27 cellular contexts compared by ENCODE assay signal in genomic region chr6:135601857-135602256, GRCh38.
"Had no signal": no experiment of that assay in that cellular context is flagged by ENCODE, and none has a peak within 500 bp of the region (broad histone marks: within the 10 kb centered on the region; RNA-seq: fewer than 3 reads in every experiment).

No MANE protein-coding gene starts in this region.

- H3K27me3 ChIP-seq: stomach, suprapubic skin, testis, thyroid gland, tibial artery, transverse colon, upper lobe of left lung, upper lobe of right lung, uterus, vagina had no signal

- H3K9me3 ChIP-seq: suprapubic skin, testis, thoracic aorta, thyroid gland, tibial artery, transverse colon, upper lobe of left lung, upper lobe of right lung, uterus, vagina had no signal

- ATAC-seq: stimulated activated effector memory CD8-positive, alpha-beta T cell treated with anti-CD3 and anti-CD28 coated beads, Interleukin-12 subunit alpha, Interleukin-12 subunit beta, amount 100 ng/mL, for 72 hours; stimulated activated memory B cell treated with anti-CD40 and anti-IgM and Interleukin-4, amounts not matched to agents 10 μg/mL and 1 μg/mL and 100 μg/mL, for 72 hours; stimulated activated naive B cell treated with anti-CD40 and anti-IgM and Interleukin-4, amounts not matched to agents 10 μg/mL and 1 μg/mL and 100 μg/mL, for 72 hours; stimulated activated naive CD8-positive, alpha-beta T cell treated with anti-CD3 and anti-CD28 coated beads, Interleukin-15, amount 100 ng/mL, for 72 hours; stimulated activated naive CD8-positive, alpha-beta T cell treated with anti-CD3 and anti-CD28 coated beads, Interleukin-15, Interleukin-2, amounts not matched to agents 100 U/mL and 50 U/mL, for 24 hours; upper lobe of right lung had no signal

- FAIRE-seq: urothelium cell line had no signal

- H3K27ac ChIP-seq: stomach, suprapubic skin, testis, thoracic aorta, thyroid gland, tibial artery, tibial nerve, transverse colon, upper lobe of left lung, upper lobe of right lung, uterus, vagina had no signal

- DNase-seq: stimulated activated CD4-positive, alpha-beta T cell treated with anti-CD3 and anti-CD28 coated beads, Interleukin-2, amount 100 ng/mL, for 48 hours; stimulated activated CD4-positive, alpha-beta T cell treated with anti-CD3 and anti-CD28 coated beads, Interleukin-4, amount 100 ng/mL, for 1 hour; stimulated activated CD4-positive, alpha-beta T cell treated with anti-CD3 and anti-CD28 coated beads, Interleukin-4, amount 100 ng/mL, for 24 hours; stimulated activated CD4-positive, alpha-beta T cell treated with anti-CD3 and anti-CD28 coated beads, Interleukin-4, amount 100 ng/mL, for 4 hours; stimulated activated CD8-positive, alpha-beta memory T cell treated with anti-CD3 and anti-CD28 coated beads, Interleukin-4, amount 100 ng/mL, for 48 hours; stimulated activated naive B cell treated with anti-CD40 and anti-IgM and Interleukin-4, amounts not matched to agents 10 μg/mL and 1 μg/mL and 100 μg/mL, for 72 hours; stimulated activated naive CD4-positive, alpha-beta T cell; stimulated activated naive CD4-positive, alpha-beta T cell treated with Interleukin-2 at 50 U/mL for 16 hours; stimulated activated naive CD8-positive, alpha-beta T cell treated with anti-CD3 and anti-CD28 coated beads, Interleukin-15, amount 100 ng/mL, for 72 hours; stimulated activated naive CD8-positive, alpha-beta T cell treated with anti-CD3 and anti-CD28 coated beads, Interleukin-15, Interleukin-2, amounts not matched to agents 100 U/mL and 50 U/mL, for 24 hours; stomach; substantia nigra; testis; thyroid gland; tibial artery; transverse colon; trophoblast cell; upper lobe of left lung; upper lobe of right lung; uterus had no signal

- H3K36me3 ChIP-seq: stomach, suprapubic skin, thoracic aorta, thyroid gland, tibial artery, tibial nerve, transverse colon, upper lobe of left lung, upper lobe of right lung, uterus, vagina had no signal

- H3K4me3 ChIP-seq: stomach, suprapubic skin, testis, thoracic aorta, thyroid gland, tibial artery, tibial nerve, transverse colon, upper lobe of left lung, upper lobe of right lung, uterus, vagina had no signal

- H3K4me1 ChIP-seq: stomach, suprapubic skin, testis, thyroid gland, tibial artery, tibial nerve, transverse colon, upper lobe of left lung, upper lobe of right lung, uterus, vagina had no signal
